14 cellular contexts compared by ENCODE assay signal in genomic region chr19:1399079-1399478, GRCh38.
"Had no signal": no experiment of that assay in that cellular context is flagged by ENCODE, and none has a peak within 500 bp of the region (broad histone marks: within the 10 kb centered on the region; RNA-seq: fewer than 3 reads in every experiment).

No MANE protein-coding gene starts in this region.

- H3K9me3 ChIP-seq: left lung, mucosa of descending colon, right atrium auricular region, tibial nerve, uterus had no signal

- H3K27me3 ChIP-seq: cardiac muscle cell, right atrium auricular region, tibial nerve, uterus had no signal

- H3K36me3 ChIP-seq: uterus had no signal

- H3K27ac ChIP-seq: cardiac muscle cell, left lung, right atrium auricular region, uterus had no signal

- H3K4me3 ChIP-seq: cardiac muscle cell, left lung, mucosa of descending colon, right atrium auricular region, tibial nerve, uterus had no signal

- DNase-seq: activated CD4-positive, alpha-beta T cell treated with anti-CD3 and anti-CD28 coated beads, Interleukin-2, amount 50 U/mL, for 4 hours; activated CD4-positive, CD25-positive, alpha-beta regulatory T cell treated with anti-CD3 and anti-CD28 coated beads, Interleukin-2, amount 50 U/mL, for 72 hours; activated naive CD4-positive, alpha-beta T cell treated with anti-CD3 and anti-CD28 coated beads for 36 hours; activated T-cell treated with anti-CD3 and anti-CD28 coated beads for 4 hours; left lung; mucosa of descending colon; naive thymus-derived CD4-positive, alpha-beta T cell; stimulated activated CD4-positive, alpha-beta T cell treated with anti-CD3 and anti-CD28 coated beads, Interleukin-2, amount 100 ng/mL, for 48 hours; stimulated activated naive B cell treated with anti-CD40 and anti-IgM and Interleukin-4, amounts not matched to agents 10 μg/mL and 1 μg/mL and 100 μg/mL, for 72 hours; SW 1271; uterus had no signal
